In genomic region chr10:125072824-125073223, GRCh38 we compare ENCODE assay signal across 14 cellular contexts.
DNase-seq lines count a peak whose midpoint lies in the region; ATAC-seq and TF ChIP-seq lines count a peak whose summit lies in the region.
"Had no signal": no experiment of that assay in that cellular context is flagged by ENCODE, and none has a peak within 500 bp of the region (broad histone marks: within the 10 kb centered on the region; RNA-seq: fewer than 3 reads in every experiment).

No MANE protein-coding gene starts in this region.

- H3K27ac ChIP-seq in right cardiac atrium (ENCODE audit: low read length) (no peak overlapping the region), neutrophil (peak overlapping the region; percentile 13)
- H3K27ac ChIP-seq: GM23248 had no signal

- H3K9me3 Mint-ChIP-seq in immature natural killer cell: no peaks in the 10 kb centered on the region
- peaks cover 2% of the 10 kb centered on the region for H3K9me3 Mint-ChIP-seq in activated CD4-positive, alpha-beta T cell treated with anti-CD3 and anti-CD28 coated beads, Interleukin-2, amount 10 ng/mL, durations not matched to agents 7 days and 5 days
- H3K9me3 Mint-ChIP-seq: CD4-positive, alpha-beta T cell had no signal

- no peak overlapping the region for H3K4me3 Mint-ChIP-seq in immature natural killer cell
- no peak overlapping the region for H3K4me3 Mint-ChIP-seq in activated CD4-positive, alpha-beta T cell treated with anti-CD3 and anti-CD28 coated beads, Interleukin-2, amount 10 ng/mL, durations not matched to agents 7 days and 5 days
- H3K4me3 Mint-ChIP-seq: B cell; CD4-positive, alpha-beta T cell had no signal

- WGBS in right cardiac atrium: 79% methylated on average over 5 of the region's 5 CpGs

- H3K4me3 ChIP-seq in right cardiac atrium (ENCODE audit: low read length) (no peak overlapping the region), neutrophil (ENCODE audit: low read depth in 1 of 2, low read length in 1 of 2) (no peak overlapping the region)
- H3K4me3 ChIP-seq: GM23248 had no signal

- peaks cover 0 to 14% (median 8%) of the 10 kb centered on the region in 3 donors for H3K36me3 Mint-ChIP-seq in immature natural killer cell
- no peaks in the 10 kb centered on the region for H3K36me3 Mint-ChIP-seq in activated CD4-positive, alpha-beta T cell treated with anti-CD3 and anti-CD28 coated beads, Interleukin-2, amount 10 ng/mL, durations not matched to agents 7 days and 5 days (ENCODE audit: low read depth)

- peaks cover 59 to 86% of the 10 kb centered on the region in 2 donors for H3K4me1 Mint-ChIP-seq in immature natural killer cell
- H3K4me1 Mint-ChIP-seq in activated CD4-positive, alpha-beta T cell treated with anti-CD3 and anti-CD28 coated beads, Interleukin-2, amount 10 ng/mL, durations not matched to agents 7 days and 5 days: no peaks in the 10 kb centered on the region
- H3K4me1 Mint-ChIP-seq: B cell had no signal

- TF ChIP-seq CTCF in neutrophil (IDR thresholded peaks at IDR 0.05): no peak

- H3K4me1 ChIP-seq in right cardiac atrium (ENCODE audit: control insufficient read depth, insufficient read depth, low read length) (peaks cover 5% of the 10 kb centered on the region), neutrophil (ENCODE audit: control insufficient read depth in 1 of 2, insufficient read depth in 1 of 2, low read depth in 1 of 2, low read length in 1 of 2) (peaks cover 10 to 16% of the 10 kb centered on the region in 2 experiments)

- DNase-seq in right cardiac atrium: peak in 2 of 3 donors; percentile 2 to 3
- DNase-seq in left ventricle myocardium superior: no peak
- DNase-seq in immature natural killer cell: no peak
- DNase-seq in activated CD4-positive, alpha-beta T cell treated with anti-CD3 and anti-CD28 coated beads, Interleukin-2, amount 10 ng/mL, durations not matched to agents 7 days and 5 days: no peak
- DNase-seq in mesenteric fat pad (ENCODE audit: low spot score): no peak
- DNase-seq: ACHN; C1 segment of cervical spinal cord; Calu3; CD4-positive, alpha-beta T cell; DMS 273 treated with DMSO at 0.1 percent for 48 hours; GM23248 had no signal

- POLR2A ChIA-PET in activated CD4-positive, alpha-beta T cell treated with anti-CD3 and anti-CD28 coated beads, Interleukin-2, amount 10 ng/mL, durations not matched to agents 7 days and 5 days (lab: Charles Lee): no interaction called here

- H3K27me3 ChIP-seq in right cardiac atrium (ENCODE audit: control insufficient read depth, insufficient read depth) (no peaks in the 10 kb centered on the region), neutrophil (no peaks in the 10 kb centered on the region)

- H3K36me3 ChIP-seq in neutrophil: peaks cover 31% of the 10 kb centered on the region

- intact Hi-C loops in right cardiac atrium (cut with DNase I): no loop called here
- intact Hi-C loops in left ventricle myocardium superior (cut with micrococcal nuclease): no loop called here

- CTCF ChIA-PET in activated CD4-positive, alpha-beta T cell treated with anti-CD3 and anti-CD28 coated beads, Interleukin-2, amount 10 ng/mL, durations not matched to agents 7 days and 5 days (lab: Charles Lee): interaction anchor here (0.6 kb wide), 1 partner anchor 15 kb away, joined by 3 read pairs; no protein-coding TSS in a partner anchor

- H3K9me3 ChIP-seq in right cardiac atrium (ENCODE audit: control insufficient read depth, low read length) (no peaks in the 10 kb centered on the region), neutrophil (no peaks in the 10 kb centered on the region)

- ATAC-seq in right cardiac atrium (no peak), left ventricle myocardium superior (no peak), HG02938 (IDR thresholded peaks at IDR 0.05; ENCODE audit: unreplicated experiment) (no peak)

- peak overlapping the region; percentile 36 to 73 (median 53) for H3K27ac Mint-ChIP-seq in immature natural killer cell
- no peak overlapping the region for H3K27ac Mint-ChIP-seq in activated CD4-positive, alpha-beta T cell treated with anti-CD3 and anti-CD28 coated beads, Interleukin-2, amount 10 ng/mL, durations not matched to agents 7 days and 5 days
- H3K27ac Mint-ChIP-seq: B cell; CD4-positive, alpha-beta T cell had no signal

- peaks cover 0 to 7% (median 3%) of the 10 kb centered on the region in 3 donors for H3K27me3 Mint-ChIP-seq in immature natural killer cell (ENCODE audit: low read depth in 3 of 3)
- H3K27me3 Mint-ChIP-seq in activated CD4-positive, alpha-beta T cell treated with anti-CD3 and anti-CD28 coated beads, Interleukin-2, amount 10 ng/mL, durations not matched to agents 7 days and 5 days: peaks cover 2% of the 10 kb centered on the region

Comparison
In these comparisons a context has a peak if more than half of its experiments do, and no peak if none do; other contexts are left out.
1. DNase-seq: peak in right cardiac atrium (2 of 3); none in left ventricle myocardium superior (single experiment), immature natural killer cell (0 of 3), activated CD4-positive, alpha-beta T cell treated with anti-CD3 and anti-CD28 coated beads, Interleukin-2, amount 10 ng/mL, durations not matched to agents 7 days and 5 days (single experiment) and mesenteric fat pad (single experiment).